10 cellular contexts compared by ENCODE assay signal in genomic region chr14:68948686-68949085, GRCh38. TPM values are rescaled to one million over a fixed set of nuclear protein-coding genes. Genes with fewer than 3 reads are reported as not detected.
DNase-seq lines count a peak whose midpoint lies in the region; ATAC-seq and TF ChIP-seq lines count a peak whose summit lies in the region.
"Had no signal": no experiment of that assay in that cellular context is flagged by ENCODE, and none has a peak within 500 bp of the region (broad histone marks: within the 10 kb centered on the region; RNA-seq: fewer than 3 reads in every experiment).

No MANE protein-coding gene starts in this region.

- H3K27me3 ChIP-seq in mucosa of stomach (ENCODE audit: control insufficient read depth, insufficient read depth, low read length) (no peaks in the 10 kb centered on the region), transverse colon (no peaks in the 10 kb centered on the region)

- TF ChIP-seq POLR2A in transverse colon (IDR thresholded peaks at IDR 0.05) = no peak

- in situ Hi-C loops in transverse colon (cut with MboI; ENCODE audit: low pct_ligation_motif_present in 1 of 4, low pct_unique_long_range_greater_than_20kb in 1 of 4, low sequenced_read_pairs in 3 of 4) = no loop called here

- no peaks in the 10 kb centered on the region for H3K9me3 ChIP-seq in mucosa of stomach (ENCODE audit: control insufficient read depth, low read length)
- no peaks in the 10 kb centered on the region for H3K9me3 ChIP-seq in transverse colon

- TF ChIP-seq EP300 in transverse colon (IDR thresholded peaks at IDR 0.05; ENCODE audit: low read depth) = no peak

- 38% methylated on average over 5 of the region's 5 CpGs; no CpG with 5 or more reads in 1 of the 2 donors for WGBS in transverse colon (ENCODE audit: low coverage in 1 of 2), 2 donors

- peak overlapping the region; percentile 8 for H3K27ac Mint-ChIP-seq in activated T-cell treated with anti-CD3 and anti-CD28 coated beads, Interleukin-2, amount 50 U/mL, for 72 hours
- H3K27ac Mint-ChIP-seq: activated CD4-positive, alpha-beta T cell treated with anti-CD3 and anti-CD28 coated beads, Interleukin-2, amount 10 ng/mL, durations not matched to agents 24 days and 14 days had no signal

- peak overlapping the region; percentile 30 for H3K9ac ChIP-seq in mucosa of stomach (ENCODE audit: low read length)

- H3K36me3 ChIP-seq in mucosa of stomach (ENCODE audit: control insufficient read depth, insufficient read depth, low read length) (no peaks in the 10 kb centered on the region), transverse colon (no peaks in the 10 kb centered on the region)

- ATAC-seq in activated T-cell treated with anti-CD3 and anti-CD28 coated beads, Interleukin-2, amount 50 U/mL, for 72 hours (replicated peaks in 1 of 2) = peak in 1 of 2 donors; percentile 19

- H3K4me3 Mint-ChIP-seq in activated T-cell treated with anti-CD3 and anti-CD28 coated beads, Interleukin-2, amount 50 U/mL, for 72 hours = peak overlapping the region; percentile 49 to 57
- H3K4me3 Mint-ChIP-seq: activated CD4-positive, alpha-beta T cell treated with anti-CD3 and anti-CD28 coated beads, Interleukin-2, amount 10 ng/mL, durations not matched to agents 24 days and 14 days had no signal

- H3K4me1 ChIP-seq in mucosa of stomach (ENCODE audit: control insufficient read depth, insufficient read depth, low read length) (peaks cover 84% of the 10 kb centered on the region), transverse colon (peaks cover 67 to 95% (median 87%) of the 10 kb centered on the region in 4 donors)

- H3K27me3 Mint-ChIP-seq in activated T-cell treated with anti-CD3 and anti-CD28 coated beads, Interleukin-2, amount 50 U/mL, for 72 hours (ENCODE audit: low read depth) = no peaks in the 10 kb centered on the region
- H3K27me3 Mint-ChIP-seq: activated CD4-positive, alpha-beta T cell treated with anti-CD3 and anti-CD28 coated beads, Interleukin-2, amount 10 ng/mL, durations not matched to agents 24 days and 14 days had no signal

- H3K4me3 ChIP-seq in mucosa of stomach (ENCODE audit: low read length) = no peak overlapping the region
- no peak overlapping the region for H3K4me3 ChIP-seq in transverse colon

- no peaks in the 10 kb centered on the region for H3K36me3 Mint-ChIP-seq in activated T-cell treated with anti-CD3 and anti-CD28 coated beads, Interleukin-2, amount 50 U/mL, for 72 hours (ENCODE audit: insufficient read depth in 2 of 2)

- TF ChIP-seq CTCF in transverse colon (IDR thresholded peaks at IDR 0.05) = no peak

- DNase-seq in activated T-cell treated with anti-CD3 and anti-CD28 coated beads, Interleukin-2, amount 50 U/mL, for 72 hours = no peak
- DNase-seq in activated T-cell treated with anti-CD3 and anti-CD28 coated beads, Interleukin-2, amount 50 U/mL, for 48 hours = no peak
- peak in 3 of 61 donors; percentile 18 to 27 (median 25) for DNase-seq in caudate nucleus (lab: John Stamatoyannopoulos, UW)
- no peak for DNase-seq in transverse colon
- no peak for DNase-seq in NCI-H128 (lab: John Stamatoyannopoulos, UW; ENCODE audit: unreplicated experiment)
- DNase-seq in occipital lobe (lab: John Stamatoyannopoulos, UW) = no peak
- DNase-seq in NCI-H526 (lab: John Stamatoyannopoulos, UW) = no peak
- DNase-seq: activated CD4-positive, alpha-beta T cell treated with anti-CD3 and anti-CD28 coated beads, Interleukin-2, amount 10 ng/mL, durations not matched to agents 24 days and 14 days; nucleus accumbens had no signal

- H3K4me1 Mint-ChIP-seq in activated T-cell treated with anti-CD3 and anti-CD28 coated beads, Interleukin-2, amount 50 U/mL, for 72 hours (ENCODE audit: low read depth) = peaks cover 91% of the 10 kb centered on the region

- no peaks in the 10 kb centered on the region for H3K9me3 Mint-ChIP-seq in activated T-cell treated with anti-CD3 and anti-CD28 coated beads, Interleukin-2, amount 50 U/mL, for 72 hours
- H3K9me3 Mint-ChIP-seq: activated CD4-positive, alpha-beta T cell treated with anti-CD3 and anti-CD28 coated beads, Interleukin-2, amount 10 ng/mL, durations not matched to agents 24 days and 14 days had no signal

- H3K27ac ChIP-seq in caudate nucleus (ENCODE audit: low read depth, low read length) (peak overlapping the region; percentile 74), transverse colon (peak overlapping the region; percentile 93 to 99 (median 96))

- intact Hi-C loops in transverse colon (cut with DNase I; ENCODE audit: low total_unique reads) = no loop called here

RNA-seq across cellular contexts. Expression of gene ACTN1, which starts 30.4 kb away (rescaled TPM):
- total RNA-seq in activated T-cell treated with anti-CD3 and anti-CD28 coated beads, Interleukin-2, amount 50 U/mL, for 72 hours = 10 to 100 TPM; 42.6 to 50.7 TPM
- total RNA-seq in transverse colon (100 to 1,000 TPM; 127 to 403 (median 197) TPM), occipital lobe (12.2 TPM)
